In the genomic region with DNA sequence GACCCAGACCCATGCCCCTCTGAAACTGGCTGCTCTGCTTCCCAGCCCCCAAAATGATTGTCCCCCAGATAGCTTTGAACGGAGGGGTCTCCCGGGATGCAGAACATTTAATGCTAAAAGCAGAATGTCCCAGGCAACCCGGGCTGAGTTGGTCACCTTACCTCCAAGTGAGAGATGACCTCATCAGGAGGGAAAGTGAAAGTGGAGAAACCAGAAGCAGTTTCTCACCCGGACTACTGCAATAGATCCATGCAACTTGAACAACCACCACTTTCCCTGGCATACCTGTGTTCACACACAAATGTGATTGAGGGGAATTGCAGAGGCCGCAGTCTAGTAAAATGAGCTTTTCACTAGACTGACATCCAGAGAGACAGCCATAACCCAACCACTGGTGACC, we compare ENCODE assay signal across 12 cellular contexts.
A peak's percentile ranks its signal among the peaks of the same experiment; 100 is the strongest.
DNase-seq lines count a peak whose midpoint lies in the region; ATAC-seq, FAIRE-seq and TF ChIP-seq lines count a peak whose summit lies in the region.
"Had no signal": no experiment of that assay in that cellular context is flagged by ENCODE, and none has a peak within 500 bp of the region (broad histone marks: within the 10 kb centered on the region; RNA-seq: fewer than 3 reads in every experiment).

No MANE protein-coding gene starts in this region.

- WGBS in A549 (ENCODE audit: missing lambda C conversion rate) = 59% methylated on average over 5 of the region's 5 CpGs

- no peak overlapping the region for H3K27ac Mint-ChIP-seq in activated T-helper 1 cell treated with anti-CD3 and anti-CD28 coated beads, Interleukin-12 subunit alpha, Interleukin-12 subunit beta, Interleukin-2, Interleukin-4 antibody, amounts not matched to agents 30 ng/mL and 10 ng/mL and 1 ng/mL, durations not matched to agents 14 hours and 24 hours and 36 hours

- TF ChIP-seq CTCF in A549 (IDR thresholded peaks at IDR 0.05) = no peak

- no peak overlapping the region for H3K4me3 ChIP-seq in A549
- H3K4me3 ChIP-seq: stomach had no signal

- no peak for TF ChIP-seq POLR2A in A549 (IDR thresholded peaks at IDR 0.05; ENCODE audit: low read length)

- no peak for FAIRE-seq in A549 (lab: Jason Lieb, UNC)

- in situ Hi-C loops in T47D (cut with HindIII; ENCODE audit: low pct_unique_long_range_greater_than_20kb, low sequenced_read_pairs) = no loop called here

- no peak for TF ChIP-seq EP300 in A549 (IDR thresholded peaks at IDR 0.05)

- H3K9me3 Mint-ChIP-seq in activated T-helper 1 cell treated with anti-CD3 and anti-CD28 coated beads, Interleukin-12 subunit alpha, Interleukin-12 subunit beta, Interleukin-2, Interleukin-4 antibody, amounts not matched to agents 30 ng/mL and 10 ng/mL and 1 ng/mL, durations not matched to agents 14 hours and 24 hours and 36 hours = no peaks in the 10 kb centered on the region

- no peak for TF ChIP-seq RAD21 in A549 (conservative IDR thresholded peaks at IDR 0.05 in 1 of 2, IDR thresholded peaks at IDR 0.05 in 1 of 2)

- POLR2A ChIA-PET in A549 (lab: Yijun Ruan, JAX) = no interaction called here

- CTCF ChIA-PET in A549 (lab: Yijun Ruan, JAX) = interaction anchor here (0.9 to 1.0 kb wide), 2 partner anchors 77 to 137 kb away, joined by 3 to 5 read pairs; no protein-coding TSS in a partner anchor

- no peaks in the 10 kb centered on the region for H3K9me3 ChIP-seq in A549
- H3K9me3 ChIP-seq: stomach had no signal

- peak overlapping the region; percentile 47 to 85; a peak in 5 of 6 replicates for H3K27ac ChIP-seq in A549
- H3K27ac ChIP-seq: stomach had no signal

- H3K4me1 Mint-ChIP-seq in activated T-helper 1 cell treated with anti-CD3 and anti-CD28 coated beads, Interleukin-12 subunit alpha, Interleukin-12 subunit beta, Interleukin-2, Interleukin-4 antibody, amounts not matched to agents 30 ng/mL and 10 ng/mL and 1 ng/mL, durations not matched to agents 14 hours and 24 hours and 36 hours (ENCODE audit: low read depth) = no peaks in the 10 kb centered on the region

- no peak overlapping the region for H3K4me3 Mint-ChIP-seq in activated T-helper 1 cell treated with anti-CD3 and anti-CD28 coated beads, Interleukin-12 subunit alpha, Interleukin-12 subunit beta, Interleukin-2, Interleukin-4 antibody, amounts not matched to agents 30 ng/mL and 10 ng/mL and 1 ng/mL, durations not matched to agents 14 hours and 24 hours and 36 hours

- H3K36me3 Mint-ChIP-seq in activated T-helper 1 cell treated with anti-CD3 and anti-CD28 coated beads, Interleukin-12 subunit alpha, Interleukin-12 subunit beta, Interleukin-2, Interleukin-4 antibody, amounts not matched to agents 30 ng/mL and 10 ng/mL and 1 ng/mL, durations not matched to agents 14 hours and 24 hours and 36 hours (ENCODE audit: low read depth) = no peaks in the 10 kb centered on the region

- ATAC-seq in A549 = no peak
- ATAC-seq in left lobe of liver = peak; percentile 69
- no peak for ATAC-seq in GM21515 (IDR thresholded peaks at IDR 0.05; ENCODE audit: unreplicated experiment)
- ATAC-seq in HG02678 (IDR thresholded peaks at IDR 0.05; ENCODE audit: unreplicated experiment) = no peak

- no peak for DNase-seq in A549 (ENCODE audit: low read depth in 1 of 2, low spot score in 1 of 2)
- peak; percentile 52 for DNase-seq in HuH-7 (ENCODE audit: low spot score)
- DNase-seq in T47D (ENCODE audit: low read depth in 1 of 2, low spot score in 1 of 2) = peak; percentile 7 to 28
- DNase-seq in left lobe of liver (ENCODE audit: low spot score) = no peak
- DNase-seq in activated T-helper 1 cell treated with anti-CD3 and anti-CD28 coated beads, Interleukin-12 subunit alpha, Interleukin-12 subunit beta, Interleukin-2, Interleukin-4 antibody, amounts not matched to agents 30 ng/mL and 10 ng/mL and 1 ng/mL, durations not matched to agents 14 hours and 24 hours and 36 hours (ENCODE audit: low spot score) = no peak
- DNase-seq in GOT3 (lab: John Stamatoyannopoulos, UW) = no peak
- DNase-seq: activated T-cell treated with anti-CD3 and anti-CD28 coated beads for 4 hours, occipital lobe, stomach, T-helper 1 cell had no signal

- intact Hi-C loops in activated T-helper 1 cell treated with anti-CD3 and anti-CD28 coated beads, Interleukin-12 subunit alpha, Interleukin-12 subunit beta, Interleukin-2, Interleukin-4 antibody, amounts not matched to agents 30 ng/mL and 10 ng/mL and 1 ng/mL, durations not matched to agents 14 hours and 24 hours and 36 hours (cut with micrococcal nuclease) = no loop called here

- peaks cover 26% of the 10 kb centered on the region for H3K4me1 ChIP-seq in A549

- H3K27me3 Mint-ChIP-seq in activated T-helper 1 cell treated with anti-CD3 and anti-CD28 coated beads, Interleukin-12 subunit alpha, Interleukin-12 subunit beta, Interleukin-2, Interleukin-4 antibody, amounts not matched to agents 30 ng/mL and 10 ng/mL and 1 ng/mL, durations not matched to agents 14 hours and 24 hours and 36 hours (ENCODE audit: insufficient read depth) = peaks cover 8% of the 10 kb centered on the region

- H3K4me2 ChIP-seq in A549 = peak overlapping the region; percentile 21; the same call in 1 of the 3 replicates

TF ChIP-seq in A549, 52 proteins besides CTCF, POLR2A, EP300 and RAD21:
- no peak for TF ChIP-seq CEBPB (IDR thresholded peaks at IDR 0.05)
- no peak for TF ChIP-seq FOXS1 (CRISPR knock-in tag; IDR thresholded peaks at IDR 0.05)
- TF ChIP-seq CHD4 (IDR thresholded peaks at IDR 0.05; ENCODE audit: borderline replicate concordance) = no peak

Comparison
In these comparisons a context has a peak if more than half of its experiments do, and no peak if none do; other contexts are left out.
1. DNase-seq: peak in HuH-7 (single experiment) and T47D (2 of 2); none in A549 (0 of 2), left lobe of liver (single experiment), activated T-helper 1 cell treated with anti-CD3 and anti-CD28 coated beads, Interleukin-12 subunit alpha, Interleukin-12 subunit beta, Interleukin-2, Interleukin-4 antibody, amounts not matched to agents 30 ng/mL and 10 ng/mL and 1 ng/mL, durations not matched to agents 14 hours and 24 hours and 36 hours (single experiment) and GOT3 (single experiment).